In the genomic region with DNA sequence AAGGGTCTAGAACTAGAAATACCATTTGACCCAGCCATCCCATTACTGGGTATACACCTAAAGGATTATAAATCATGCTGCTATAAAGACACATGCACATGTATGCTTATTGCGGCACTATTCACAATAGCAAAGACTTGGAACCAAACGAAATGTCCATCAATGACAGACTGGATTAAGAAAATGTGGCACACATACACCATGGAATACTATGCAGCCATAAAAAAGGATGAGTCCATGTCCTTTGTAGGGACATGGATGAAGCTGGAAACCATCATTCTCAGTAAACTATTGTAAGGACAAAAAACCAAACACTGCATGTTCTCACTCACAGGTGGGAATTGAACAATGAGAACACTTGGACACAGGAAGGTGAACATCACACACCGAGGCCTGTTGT, we compare ENCODE assay signal across 1 cellular context.
TF ChIP-seq lines count a peak whose summit lies in the region.
"Not testable (repeated sequence)": the region's sequence is repeated elsewhere in the genome, so short reads cannot be mapped to it uniquely, and the experiment has no call there.

No MANE protein-coding gene starts in this region.

- H3K9me3 ChIP-seq in HEK293 (ENCODE audit: control insufficient read depth, insufficient read depth, low read depth, low read length), result not testable (repeated sequence)

- not testable (repeated sequence) for H3K4me3 ChIP-seq in HEK293 (ENCODE audit: low read depth, low read length)

- H3K36me3 ChIP-seq in HEK293 (ENCODE audit: control insufficient read depth in 2 of 2, insufficient read depth in 1 of 2, low read length in 2 of 2), result not testable (repeated sequence)

- CTCF ChIA-PET in HEK293 (lab: Yijun Ruan, JAX), result not testable (repeated sequence)

- TF ChIP-seq CTCF in HEK293 (tag by site-specific recombination; IDR thresholded peaks at IDR 0.05), result not testable (repeated sequence)

- POLR2A ChIA-PET in HEK293 (lab: Yijun Ruan, JAX), result not testable (repeated sequence)

- not testable (repeated sequence) for H3K27ac ChIP-seq in HEK293 (ENCODE audit: extremely low read depth, low read depth, low read length)

- H3K4me1 ChIP-seq in HEK293 (ENCODE audit: control insufficient read depth, insufficient read depth, low read length), result not testable (repeated sequence)

TF ChIP-seq in HEK293, 187 proteins besides CTCF, POLR2A, EP300 and RAD21:
- peak; percentile 73 for TF ChIP-seq ZNF146 (tag by site-specific recombination; IDR thresholded peaks at IDR 0.05)
- TF ChIP-seq, protein P1, sequence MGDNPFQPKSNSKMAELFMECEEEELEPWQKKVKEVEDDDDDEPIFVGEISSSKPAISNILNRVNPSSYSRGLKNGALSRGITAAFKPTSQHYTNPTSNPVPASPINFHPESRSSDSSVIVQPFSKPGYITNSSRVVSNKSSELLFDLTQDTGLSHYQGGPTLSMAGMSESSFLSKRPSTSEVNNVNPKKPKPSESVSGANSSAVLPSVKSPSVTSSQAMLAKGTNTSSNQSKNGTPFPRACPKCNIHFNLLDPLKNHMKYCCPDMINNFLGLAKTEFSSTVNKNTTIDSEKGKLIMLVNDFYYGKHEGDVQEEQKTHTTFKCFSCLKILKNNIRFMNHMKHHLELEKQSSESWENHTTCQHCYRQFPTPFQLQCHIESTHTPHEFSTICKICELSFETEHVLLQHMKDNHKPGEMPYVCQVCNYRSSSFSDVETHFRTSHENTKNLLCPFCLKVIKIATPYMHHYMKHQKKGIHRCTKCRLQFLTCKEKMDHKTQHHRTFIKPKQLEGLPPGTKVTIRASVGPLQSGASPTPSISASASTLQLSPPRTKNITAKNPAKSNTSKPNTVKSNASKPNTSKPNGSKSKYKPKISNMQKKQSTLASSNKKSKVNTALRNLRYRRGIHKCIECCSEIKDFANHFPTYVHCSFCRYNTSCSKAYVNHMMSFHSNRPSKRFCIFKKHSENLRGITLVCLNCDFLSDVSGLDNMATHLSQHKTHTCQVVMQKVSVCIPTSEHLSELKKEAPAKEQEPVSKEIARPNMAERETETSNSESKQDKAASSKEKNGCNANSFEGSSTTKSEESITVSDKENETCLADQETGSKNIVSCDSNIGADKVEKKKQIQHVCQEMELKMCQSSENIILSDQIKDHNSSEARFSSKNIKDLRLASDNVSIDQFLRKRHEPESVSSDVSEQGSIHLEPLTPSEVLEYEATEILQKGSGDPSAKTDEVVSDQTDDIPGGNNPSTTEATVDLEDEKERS (tag by site-specific recombination; IDR thresholded peaks at IDR 0.05), result peak; percentile 57; the same call in 1 of the 2 replicates
TF ChIP-seq in HEK293: peak in this region for 2; not testable (repeated sequence) for 185.
